In the genomic region with DNA sequence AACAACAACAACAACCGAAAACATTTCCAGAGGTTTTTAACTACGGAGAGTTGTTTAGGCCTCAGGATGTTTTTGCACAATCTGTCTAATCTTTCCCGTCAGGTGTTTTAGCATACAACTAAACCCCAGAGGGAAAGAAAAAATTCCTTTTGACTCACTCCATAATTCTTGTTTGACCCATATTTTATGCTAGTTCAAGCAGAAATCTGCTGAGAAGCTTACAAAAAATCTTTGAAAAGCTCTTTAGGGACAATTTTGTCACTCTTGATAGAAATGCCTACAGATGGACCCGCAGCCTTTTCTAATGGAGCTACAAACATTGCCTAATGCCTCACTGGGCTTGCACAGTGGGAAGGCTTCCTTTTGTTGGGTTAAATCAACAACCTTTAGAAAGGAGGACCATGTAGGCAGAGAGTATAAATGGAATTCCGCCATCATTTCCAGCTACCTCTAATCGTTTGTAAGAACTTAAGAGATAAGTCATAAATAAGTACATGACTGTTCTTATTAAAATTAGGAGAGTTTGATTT, we compare ENCODE assay signal across 27 cellular contexts.
"Had no signal": no experiment of that assay in that cellular context is flagged by ENCODE, and none has a peak within 500 bp of the region (broad histone marks: within the 10 kb centered on the region; RNA-seq: fewer than 3 reads in every experiment).

No MANE protein-coding gene starts in this region.

- H3K4me1 ChIP-seq: breast epithelium, heart right ventricle, lower lobe of right lung, right atrium auricular region, spleen, testis, vagina had no signal

- H3K9me3 Mint-ChIP-seq: activated CD4-positive, alpha-beta T cell treated with anti-CD3 and anti-CD28 coated beads, Interleukin-2, amount 10 ng/mL, durations not matched to agents 7 days and 5 days; activated T-cell treated with anti-CD3 and anti-CD28 coated beads, Interleukin-2, amount 50 U/mL, for 24 hours; dendritic cell treated with granulocyte-macrophage colony-stimulating factor and Interleukin-4, amounts not matched to agents 40 ng/mL and 50 ng/mL, for 4 days; type B pancreatic cell had no signal

- H3K27me3 Mint-ChIP-seq: activated CD4-positive, alpha-beta T cell treated with anti-CD3 and anti-CD28 coated beads, Interleukin-2, amount 10 ng/mL, durations not matched to agents 7 days and 5 days; activated naive CD8-positive, alpha-beta T cell treated with anti-CD3 and anti-CD28 coated beads for 36 hours; activated T-cell treated with anti-CD3 and anti-CD28 coated beads, Interleukin-2, amount 50 U/mL, for 24 hours; activated T-helper 17 cell treated with anti-CD3 and anti-CD28 coated beads, Interleukin-2, amount 50 U/mL, for 72 hours; dendritic cell treated with granulocyte-macrophage colony-stimulating factor and Interleukin-4, amounts not matched to agents 40 ng/mL and 50 ng/mL, for 4 days; naive thymus-derived CD4-positive, alpha-beta T cell; progenitor cell of endocrine pancreas; type B pancreatic cell had no signal

- H3K27ac ChIP-seq: breast epithelium, heart right ventricle, lower lobe of right lung, right atrium auricular region, spleen, testis, vagina, VCaP had no signal

- H3K4me1 Mint-ChIP-seq: activated CD4-positive, alpha-beta T cell treated with anti-CD3 and anti-CD28 coated beads, Interleukin-2, amount 10 ng/mL, durations not matched to agents 7 days and 5 days; activated naive CD8-positive, alpha-beta T cell treated with anti-CD3 and anti-CD28 coated beads for 36 hours; activated T-helper 17 cell treated with anti-CD3 and anti-CD28 coated beads, Interleukin-2, amount 50 U/mL, for 72 hours; immature natural killer cell; naive thymus-derived CD4-positive, alpha-beta T cell; neural crest cell had no signal

- H3K36me3 Mint-ChIP-seq: activated naive CD8-positive, alpha-beta T cell treated with anti-CD3 and anti-CD28 coated beads for 36 hours; immature natural killer cell; naive thymus-derived CD4-positive, alpha-beta T cell; type B pancreatic cell had no signal

- H3K27ac Mint-ChIP-seq: activated CD4-positive, alpha-beta T cell treated with anti-CD3 and anti-CD28 coated beads, Interleukin-2, amount 10 ng/mL, durations not matched to agents 7 days and 5 days; activated CD8-positive, alpha-beta T cell treated with anti-CD3 and anti-CD28 coated beads, Interleukin-2, amount 10 ng/mL, durations not matched to agents 7 days and 5 days; activated naive CD8-positive, alpha-beta T cell treated with anti-CD3 and anti-CD28 coated beads for 36 hours; activated T-cell treated with anti-CD3 and anti-CD28 coated beads, Interleukin-2, amount 50 U/mL, for 24 hours; activated T-helper 17 cell treated with anti-CD3 and anti-CD28 coated beads, Interleukin-2, amount 50 U/mL, for 72 hours; dendritic cell treated with granulocyte-macrophage colony-stimulating factor and Interleukin-4, amounts not matched to agents 40 ng/mL and 50 ng/mL, for 4 days; immature natural killer cell; naive thymus-derived CD4-positive, alpha-beta T cell; progenitor cell of endocrine pancreas; type B pancreatic cell had no signal

- DNase-seq: activated CD4-positive, alpha-beta T cell treated with anti-CD3 and anti-CD28 coated beads, Interleukin-2, amount 10 ng/mL, durations not matched to agents 7 days and 5 days; activated CD4-positive, CD25-positive, alpha-beta regulatory T cell treated with anti-CD3 and anti-CD28 coated beads, Interleukin-2, amount 50 U/mL, for 72 hours; activated CD8-positive, alpha-beta T cell treated with anti-CD3 and anti-CD28 coated beads, Interleukin-2, amount 10 ng/mL, durations not matched to agents 7 days and 5 days; activated naive CD8-positive, alpha-beta T cell treated with anti-CD3 and anti-CD28 coated beads for 36 hours; activated T-cell treated with anti-CD3 and anti-CD28 coated beads, Interleukin-2, amount 50 U/mL, for 24 hours; cerebellar nuclear complex; effector CD4-positive, alpha-beta T cell; foreskin fibroblast; heart right ventricle; immature natural killer cell; lower lobe of right lung; naive thymus-derived CD4-positive, alpha-beta T cell; spleen; stimulated activated CD4-positive, alpha-beta T cell treated with anti-CD3 and anti-CD28 coated beads, Interleukin-4, amount 100 ng/mL, for 1 hour; stimulated activated naive CD4-positive, alpha-beta T cell; T-helper 2 cell; testis had no signal

- H3K9me3 ChIP-seq: breast epithelium, heart right ventricle, lower lobe of right lung, right atrium auricular region, spleen, testis, vagina had no signal

- H3K4me3 ChIP-seq: breast epithelium, heart right ventricle, lower lobe of right lung, right atrium auricular region, spleen, testis, vagina had no signal

- H3K4me3 Mint-ChIP-seq: activated CD4-positive, alpha-beta T cell treated with anti-CD3 and anti-CD28 coated beads, Interleukin-2, amount 10 ng/mL, durations not matched to agents 7 days and 5 days; activated CD8-positive, alpha-beta T cell treated with anti-CD3 and anti-CD28 coated beads, Interleukin-2, amount 10 ng/mL, durations not matched to agents 7 days and 5 days; activated naive CD8-positive, alpha-beta T cell treated with anti-CD3 and anti-CD28 coated beads for 36 hours; activated T-cell treated with anti-CD3 and anti-CD28 coated beads, Interleukin-2, amount 50 U/mL, for 24 hours; activated T-helper 17 cell treated with anti-CD3 and anti-CD28 coated beads, Interleukin-2, amount 50 U/mL, for 72 hours; dendritic cell treated with granulocyte-macrophage colony-stimulating factor and Interleukin-4, amounts not matched to agents 40 ng/mL and 50 ng/mL, for 4 days; immature natural killer cell; naive thymus-derived CD4-positive, alpha-beta T cell; neural crest cell; type B pancreatic cell had no signal

- ATAC-seq: activated CD8-positive, alpha-beta T cell treated with anti-CD3 and anti-CD28 coated beads, Interleukin-2, amount 10 ng/mL, durations not matched to agents 7 days and 5 days; activated T-helper 17 cell treated with anti-CD3 and anti-CD28 coated beads, Interleukin-2, amount 50 U/mL, for 72 hours; heart right ventricle; left lobe of liver; lower lobe of right lung; naive thymus-derived CD4-positive, alpha-beta T cell had no signal

- H3K36me3 ChIP-seq: breast epithelium, heart right ventricle, lower lobe of right lung, right atrium auricular region, spleen, vagina had no signal

- H3K27me3 ChIP-seq: breast epithelium, heart right ventricle, right atrium auricular region, spleen, testis, vagina had no signal
